In the genomic region with DNA sequence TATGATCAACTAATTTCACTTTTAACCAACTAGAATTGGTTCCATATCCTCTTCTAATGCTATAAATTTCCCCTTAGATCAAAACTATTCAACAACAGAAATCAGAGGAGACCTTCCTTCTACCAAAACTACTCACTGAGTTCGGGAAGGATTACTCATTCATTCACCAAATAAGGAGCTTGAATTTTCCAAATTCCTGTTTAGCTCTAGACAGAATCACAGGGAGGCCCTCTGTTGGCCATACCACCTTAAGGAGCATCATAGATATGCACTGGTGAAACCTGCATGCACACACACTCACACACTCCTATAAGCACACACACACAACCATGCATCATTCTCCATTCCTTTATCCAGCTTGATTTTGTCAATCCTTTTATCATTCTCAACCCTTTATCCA, we compare ENCODE assay signal across 12 cellular contexts. TPM values are rescaled to one million over a fixed set of nuclear protein-coding genes. Genes with fewer than 3 reads are reported as not detected.
A peak's percentile ranks its signal among the peaks of the same experiment; 100 is the strongest.
DNase-seq lines count a peak whose midpoint lies in the region; ATAC-seq and TF ChIP-seq lines count a peak whose summit lies in the region.
"Had no signal": no experiment of that assay in that cellular context is flagged by ENCODE, and none has a peak within 500 bp of the region (broad histone marks: within the 10 kb centered on the region; RNA-seq: fewer than 3 reads in every experiment).

No MANE protein-coding gene starts in this region.

- H3K4me1 Mint-ChIP-seq in activated T-cell treated with anti-CD3 and anti-CD28 coated beads, Interleukin-2, amount 50 U/mL, for 24 hours (ENCODE audit: low read depth), result peaks cover 65% of the 10 kb centered on the region
- peaks cover 13% of the 10 kb centered on the region for H3K4me1 Mint-ChIP-seq in glutamatergic neuron (ENCODE audit: low read depth, unreplicated experiment)

- no peak for TF ChIP-seq EP300 in sigmoid colon (IDR thresholded peaks at IDR 0.05)

- TF ChIP-seq CTCF in RWPE2 (IDR thresholded peaks at IDR 0.05; ENCODE audit: poor library complexity, severe bottlenecking), result peak; percentile 28
- peak; percentile 56 for TF ChIP-seq CTCF in fibroblast of lung (conservative IDR thresholded peaks at IDR 0.05 in 1 of 2, IDR thresholded peaks at IDR 0.05 in 1 of 2; ENCODE audit: low read depth in 1 of 2, low read length in 2 of 2)
- no peak for TF ChIP-seq CTCF in sigmoid colon (IDR thresholded peaks at IDR 0.05)
- no peak for TF ChIP-seq CTCF in glutamatergic neuron (IDR thresholded peaks at IDR 0.05; ENCODE audit: partially characterized antibody, unreplicated experiment)

- H3K27me3 Mint-ChIP-seq in activated T-cell treated with anti-CD3 and anti-CD28 coated beads, Interleukin-2, amount 50 U/mL, for 24 hours, result no peaks in the 10 kb centered on the region
- no peaks in the 10 kb centered on the region for H3K27me3 Mint-ChIP-seq in glutamatergic neuron (ENCODE audit: unreplicated experiment)

- in situ Hi-C loops in KBM-7 (cut with MboI; ENCODE audit: low pct_unique_long_range_greater_than_20kb, low sequenced_read_pairs), result no loop called here

- H3K4me3 Mint-ChIP-seq in activated T-cell treated with anti-CD3 and anti-CD28 coated beads, Interleukin-2, amount 50 U/mL, for 24 hours, result no peak overlapping the region
- H3K4me3 Mint-ChIP-seq in glutamatergic neuron (ENCODE audit: unreplicated experiment), result no peak overlapping the region
- H3K4me3 Mint-ChIP-seq: nephron progenitor cell had no signal

- no peak overlapping the region for H3K4me2 ChIP-seq in fibroblast of lung (ENCODE audit: extremely low read depth, insufficient read depth, low read length)

- H3K36me3 ChIP-seq in RWPE2 (ENCODE audit: low read depth) (peaks cover 46% of the 10 kb centered on the region), fibroblast of lung (ENCODE audit: control insufficient read depth, insufficient read depth, low read length) (peaks cover 2% of the 10 kb centered on the region), sigmoid colon (peaks cover 0 to 47% (median 20%) of the 10 kb centered on the region in 4 donors)

- H3K27me3 ChIP-seq in RWPE2 (ENCODE audit: insufficient read depth, poor library complexity, severe bottlenecking) (no peaks in the 10 kb centered on the region), fibroblast of lung (ENCODE audit: control insufficient read depth, insufficient read depth, low read length) (no peaks in the 10 kb centered on the region), sigmoid colon (no peaks in the 10 kb centered on the region)

- H3K27ac Mint-ChIP-seq in activated T-cell treated with anti-CD3 and anti-CD28 coated beads, Interleukin-2, amount 50 U/mL, for 24 hours, result peak overlapping the region; percentile 35
- H3K27ac Mint-ChIP-seq in glutamatergic neuron (ENCODE audit: unreplicated experiment), result no peak overlapping the region
- H3K27ac Mint-ChIP-seq: nephron progenitor cell had no signal

- 68 to 69% methylated on average over 1 of the region's 1 CpG for WGBS in sigmoid colon, 2 donors

- ATAC-seq in RWPE2 (ENCODE audit: low read depth), result peak; percentile 83

- no peak for TF ChIP-seq POLR2A in sigmoid colon (IDR thresholded peaks at IDR 0.05)

- no peak for DNase-seq in activated T-cell treated with anti-CD3 and anti-CD28 coated beads, Interleukin-2, amount 50 U/mL, for 24 hours
- DNase-seq in activated T-cell treated with anti-CD3 and anti-CD28 coated beads, Interleukin-2, amount 50 U/mL, for 48 hours, result no peak
- DNase-seq in RWPE2 (ENCODE audit: low spot score) (no peak), fibroblast of lung (ENCODE audit: low read depth in 2 of 2) (peak; percentile 75 to 83), smooth muscle cell of the brain vasculature (ENCODE audit: low read depth, low spot score) (peak; percentile 12), sigmoid colon (no peak), KBM-7 (no peak), glutamatergic neuron (no peak)
- DNase-seq: C1 segment of cervical spinal cord, NCI-H1105 treated with DMSO at 0.1 percent for 48 hours, nephron progenitor cell, SHP77 treated with DMSO at 0.1 percent for 48 hours had no signal

- intact Hi-C loops in sigmoid colon (cut with DNase I), result no loop called here

- no peaks in the 10 kb centered on the region for H4K20me1 ChIP-seq in fibroblast of lung (ENCODE audit: control insufficient read depth, extremely low read depth, insufficient read depth, low read length)

- H3K4me3 ChIP-seq in RWPE2 (ENCODE audit: severe bottlenecking) (no peak overlapping the region), fibroblast of lung (replicated peaks in 1 of 4; ENCODE audit: control extremely low read depth in 1 of 4, insufficient read depth in 1 of 4, low read depth in 3 of 4, low read length in 4 of 4) (no peak overlapping the region), sigmoid colon (no peak overlapping the region)

- peaks cover 4% of the 10 kb centered on the region for H3K9me3 Mint-ChIP-seq in activated T-cell treated with anti-CD3 and anti-CD28 coated beads, Interleukin-2, amount 50 U/mL, for 24 hours
- H3K9me3 Mint-ChIP-seq in glutamatergic neuron (ENCODE audit: unreplicated experiment), result peaks cover 6% of the 10 kb centered on the region
- H3K9me3 Mint-ChIP-seq: nephron progenitor cell had no signal

- H3K4me1 ChIP-seq in RWPE2 (ENCODE audit: insufficient read depth, poor library complexity, severe bottlenecking), result no peaks in the 10 kb centered on the region
- peaks cover 2% of the 10 kb centered on the region for H3K4me1 ChIP-seq in fibroblast of lung (ENCODE audit: control insufficient read depth, extremely low read depth, insufficient read depth, low read length)
- peaks cover 0 to 7% (median 3%) of the 10 kb centered on the region in 4 donors for H3K4me1 ChIP-seq in sigmoid colon

- no peaks in the 10 kb centered on the region for H3K9me3 ChIP-seq in RWPE2 (ENCODE audit: severe bottlenecking)
- no peaks in the 10 kb centered on the region for H3K9me3 ChIP-seq in fibroblast of lung (ENCODE audit: control insufficient read depth, insufficient read depth, low read depth, low read length)
- no peaks in the 10 kb centered on the region for H3K9me3 ChIP-seq in sigmoid colon

- no peaks in the 10 kb centered on the region for H3K79me2 ChIP-seq in fibroblast of lung (ENCODE audit: control insufficient read depth, insufficient read depth, low read length)

- no peak overlapping the region for H3K9ac ChIP-seq in fibroblast of lung (ENCODE audit: insufficient read depth, low read length)

- peaks cover 85% of the 10 kb centered on the region for H3K36me3 Mint-ChIP-seq in activated T-cell treated with anti-CD3 and anti-CD28 coated beads, Interleukin-2, amount 50 U/mL, for 24 hours (ENCODE audit: low read depth)
- H3K36me3 Mint-ChIP-seq in glutamatergic neuron (ENCODE audit: unreplicated experiment), result no peaks in the 10 kb centered on the region

- H3K27ac ChIP-seq in RWPE2 (ENCODE audit: poor library complexity, severe bottlenecking) (no peak overlapping the region), fibroblast of lung (ENCODE audit: insufficient read depth, low read length) (no peak overlapping the region), sigmoid colon (no peak overlapping the region)

- no peak overlapping the region for H2AFZ ChIP-seq in fibroblast of lung (ENCODE audit: low read length)

RNA-seq across cellular contexts. Expression of a gene that starts 49.0 kb away (rescaled TPM):
- total RNA-seq in fibroblast of lung, result 64.2 and 87.4 TPM in 2 replicates
- 56.8 and 65.0 TPM in 2 replicates for polyA plus RNA-seq in fibroblast of lung
- 53.4 and 61.0 TPM in 2 replicates for polyA plus RNA-seq in fibroblast of lung (2012)
- 5.3 and 7.1 TPM in 2 replicates for polyA minus RNA-seq in fibroblast of lung (ENCODE audit: low replicate concordance)
- 10 to 100 TPM; 63.1 to 70.9 (median 66.9) TPM for total RNA-seq in sigmoid colon
- 100 to 1,000 TPM in 2 of 3 donors, 10 to 100 TPM in 1; 72.1 to 289 (median 194) TPM for polyA plus RNA-seq in sigmoid colon
- 4.3 TPM for total RNA-seq in glutamatergic neuron (ENCODE audit: unreplicated experiment)

Comparison
In these comparisons a context has a peak if more than half of its experiments do, and no peak if none do; other contexts are left out.
1. DNase-seq: peak in fibroblast of lung (2 of 2) and smooth muscle cell of the brain vasculature (single experiment); none in activated T-cell treated with anti-CD3 and anti-CD28 coated beads, Interleukin-2, amount 50 U/mL, for 24 hours (single experiment), activated T-cell treated with anti-CD3 and anti-CD28 coated beads, Interleukin-2, amount 50 U/mL, for 48 hours (0 of 2), RWPE2 (single experiment), sigmoid colon (single experiment), KBM-7 (single experiment) and glutamatergic neuron (single experiment).
2. CTCF ChIP-seq: peak in RWPE2 (single experiment) and fibroblast of lung (2 of 2); none in sigmoid colon (0 of 4) and glutamatergic neuron (single experiment).
3. RNA of a gene that starts 49.0 kb away (total RNA-seq): 64.2 to 87.4 TPM in fibroblast of lung and 63.1 to 70.9 TPM in sigmoid colon; 4.3 TPM in glutamatergic neuron (single experiment); every median in the first group is over 10 times any median in the second.